ENCODE assay signal across 19 cellular contexts in genomic region chr10:31937371-31937770, GRCh38. TPM values are rescaled to one million over a fixed set of nuclear protein-coding genes. Genes with fewer than 3 reads are reported as not detected.
DNase-seq lines count a peak whose midpoint lies in the region; ATAC-seq and TF ChIP-seq lines count a peak whose summit lies in the region.
"Had no signal": no experiment of that assay in that cellular context is flagged by ENCODE, and none has a peak within 500 bp of the region (broad histone marks: within the 10 kb centered on the region; RNA-seq: fewer than 3 reads in every experiment).

No MANE protein-coding gene starts in this region.

- H4K91ac ChIP-seq in trophoblast cell (ENCODE audit: low read depth, low read length), result no peak overlapping the region

- no peak overlapping the region for H3K23ac ChIP-seq in trophoblast cell (ENCODE audit: low read length)

- no peak overlapping the region for H2AFZ ChIP-seq in trophoblast cell (ENCODE audit: insufficient read depth, low read length, poor library complexity)
- H2AFZ ChIP-seq: parathyroid adenoma had no signal

- no peak for TF ChIP-seq CTCF in Caco-2 (IDR thresholded peaks at IDR 0.05; ENCODE audit: insufficient read depth in 1 of 2, low read depth in 1 of 2, low read length in 1 of 2, severe bottlenecking in 1 of 2, unreplicated experiment in 1 of 2)
- TF ChIP-seq CTCF in VCaP (conservative IDR thresholded peaks at IDR 0.05), result no peak
- no peak for TF ChIP-seq CTCF in heart left ventricle (IDR thresholded peaks at IDR 0.05)
- TF ChIP-seq CTCF in CD4-positive, alpha-beta T cell (IDR thresholded peaks at IDR 0.05), result no peak

- no peaks in the 10 kb centered on the region for H3K9me3 ChIP-seq in Caco-2
- H3K9me3 ChIP-seq in heart left ventricle, result no peaks in the 10 kb centered on the region
- no peaks in the 10 kb centered on the region for H3K9me3 ChIP-seq in trophoblast cell (ENCODE audit: insufficient read depth, low read depth, low read length)
- H3K9me3 ChIP-seq in CD4-positive, alpha-beta T cell (ENCODE audit: control insufficient read depth, low read length), result no peaks in the 10 kb centered on the region

- H4K12ac ChIP-seq in trophoblast cell (ENCODE audit: low read depth, low read length), result no peak overlapping the region

- H3K27ac ChIP-seq in VCaP (peak overlapping the region; percentile 2; the same call in 1 of the 2 replicates), heart left ventricle (peak overlapping the region in 2 of 12 donors; percentile 6 to 21), trophoblast cell (ENCODE audit: low read depth, low read length) (no peak overlapping the region)
- H3K27ac ChIP-seq in CD4-positive, alpha-beta T cell (ENCODE audit: low read depth, low read length), result no peak overlapping the region
- H3K27ac ChIP-seq: parathyroid adenoma had no signal

- H3K36me3 Mint-ChIP-seq in Caco-2 (ENCODE audit: insufficient read depth, unreplicated experiment), result no peaks in the 10 kb centered on the region
- no peaks in the 10 kb centered on the region for H3K36me3 Mint-ChIP-seq in CD4-positive, alpha-beta T cell (ENCODE audit: low read depth)
- H3K36me3 Mint-ChIP-seq: CD4-positive, alpha-beta memory T cell; T-cell had no signal

- H3K9ac ChIP-seq in trophoblast cell (ENCODE audit: low read length), result no peak overlapping the region
- H3K9ac ChIP-seq: parathyroid adenoma had no signal

- H2BK120ac ChIP-seq in trophoblast cell (ENCODE audit: insufficient read depth, low read length, poor library complexity), result no peak overlapping the region

- H3K27me3 Mint-ChIP-seq in Caco-2 (ENCODE audit: insufficient read depth, unreplicated experiment), result no peaks in the 10 kb centered on the region
- H3K27me3 Mint-ChIP-seq in CD4-positive, alpha-beta T cell, result no peaks in the 10 kb centered on the region
- H3K27me3 Mint-ChIP-seq: CD4-positive, alpha-beta memory T cell; central memory CD8-positive, alpha-beta T cell; T-cell had no signal

- H3K79me2 ChIP-seq in trophoblast cell (ENCODE audit: control insufficient read depth, insufficient read depth, low read length, poor library complexity), result no peaks in the 10 kb centered on the region
- H3K79me2 ChIP-seq: parathyroid adenoma had no signal

- no peak overlapping the region for H3K4me3 Mint-ChIP-seq in Caco-2 (ENCODE audit: unreplicated experiment)
- no peak overlapping the region for H3K4me3 Mint-ChIP-seq in CD4-positive, alpha-beta T cell
- H3K4me3 Mint-ChIP-seq: activated CD4-positive, alpha-beta T cell treated with anti-CD3 and anti-CD28 coated beads, Interleukin-2, amount 10 ng/mL, durations not matched to agents 7 days and 5 days; CD4-positive, alpha-beta memory T cell; central memory CD8-positive, alpha-beta T cell; T-cell had no signal

- no peak overlapping the region for H3K18ac ChIP-seq in trophoblast cell (ENCODE audit: low read length)

- H3K36me3 ChIP-seq in Caco-2 (ENCODE audit: control insufficient read depth, insufficient read depth, low read length) (no peaks in the 10 kb centered on the region), heart left ventricle (no peaks in the 10 kb centered on the region), trophoblast cell (ENCODE audit: control insufficient read depth in 1 of 2, insufficient read depth in 2 of 2, low read length in 2 of 2) (no peaks in the 10 kb centered on the region)

- WGBS in heart left ventricle, 4 donors, result 78 to 84% (median 81%) methylated on average over 9 of the region's 9 CpGs
- WGBS in trophoblast cell (ENCODE audit: extremely low coverage, insufficient coverage, insufficient read length), result no CpG with 5 or more reads among the region's 9 CpGs

- no peaks in the 10 kb centered on the region for H3K9me3 Mint-ChIP-seq in Caco-2 (ENCODE audit: unreplicated experiment)
- no peaks in the 10 kb centered on the region for H3K9me3 Mint-ChIP-seq in CD4-positive, alpha-beta T cell
- H3K9me3 Mint-ChIP-seq: activated CD4-positive, alpha-beta T cell treated with anti-CD3 and anti-CD28 coated beads, Interleukin-2, amount 10 ng/mL, durations not matched to agents 7 days and 5 days; central memory CD8-positive, alpha-beta T cell; T-cell had no signal

- H3K4me1 Mint-ChIP-seq in Caco-2 (ENCODE audit: low read depth, unreplicated experiment), result peaks cover 33% of the 10 kb centered on the region
- H3K4me1 Mint-ChIP-seq in CD4-positive, alpha-beta T cell (ENCODE audit: low read depth), result peaks cover 11% of the 10 kb centered on the region
- H3K4me1 Mint-ChIP-seq: central memory CD8-positive, alpha-beta T cell had no signal

- TF ChIP-seq POLR2A in heart left ventricle (IDR thresholded peaks at IDR 0.05), result no peak

- no peaks in the 10 kb centered on the region for H3K79me1 ChIP-seq in trophoblast cell (ENCODE audit: low read length)

- no peak overlapping the region for H4K8ac ChIP-seq in trophoblast cell (ENCODE audit: low read depth, low read length)

- DNase-seq in Caco-2 (no peak), heart left ventricle (peak in 1 of 5 donors; percentile 36), trophoblast cell (no peak), COR-L47 (lab: John Stamatoyannopoulos, UW) (no peak), NCI-H510A treated with DMSO at 0.1 percent for 48 hours (lab: John Stamatoyannopoulos, UW) (no peak)
- DNase-seq in CD4-positive, alpha-beta T cell, result no peak
- no peak for DNase-seq in stimulated activated CD4-positive, alpha-beta T cell treated with anti-CD3 and anti-CD28 coated beads, Interleukin-1b, Interleukin-23, amount 100 ng/mL, for 48 hours
- DNase-seq: activated CD4-positive, alpha-beta T cell treated with anti-CD3 and anti-CD28 coated beads, Interleukin-2, amount 10 ng/mL, durations not matched to agents 7 days and 5 days; activated CD8-positive, alpha-beta memory T cell treated with anti-CD3 and anti-CD28 coated beads, Interleukin-2, amount 50 U/mL, for 4 hours; activated effector memory CD4-positive, alpha-beta T cell treated with anti-CD3 and anti-CD28 coated beads, Interleukin-2, amount 50 U/mL, for 16 hours; CD4-positive, alpha-beta memory T cell; erythroblast; NCI-H2029; NCI-H446 treated with DMSO at 0.1 percent for 48 hours; stimulated activated CD4-positive, alpha-beta T cell treated with anti-CD3 and anti-CD28 coated beads, Interleukin-4, amount 100 ng/mL, for 4 hours; T-cell had no signal

- intact Hi-C loops in Caco-2 (cut with micrococcal nuclease; ENCODE audit: unreplicated experiment) (loop anchor here (1.0 kb wide), 1 partner anchor 8 kb away; no protein-coding TSS in a partner anchor), heart left ventricle (cut with DNase I) (no loop called here)
- intact Hi-C loops in CD4-positive, alpha-beta T cell (cut with DNase I, micrococcal nuclease), result no loop called here

- H2AK5ac ChIP-seq in trophoblast cell (ENCODE audit: low read length), result no peak overlapping the region

- H3K4me2 ChIP-seq in trophoblast cell (ENCODE audit: low read length), result no peak overlapping the region

- peak overlapping the region; percentile 13 for H2BK12ac ChIP-seq in trophoblast cell (ENCODE audit: low read length)

- H3K4me1 ChIP-seq in Caco-2 (peaks cover 41% of the 10 kb centered on the region), heart left ventricle (peaks cover 0 to 6% (median 0%) of the 10 kb centered on the region in 12 donors), trophoblast cell (ENCODE audit: control insufficient read depth in 1 of 2, insufficient read depth in 2 of 2, low read length in 2 of 2) (no peaks in the 10 kb centered on the region)
- H3K4me1 ChIP-seq: parathyroid adenoma had no signal

- no peak overlapping the region for H3K4me3 ChIP-seq in Caco-2 (ENCODE audit: low read depth, low read length)
- H3K4me3 ChIP-seq in heart left ventricle, result peak overlapping the region in 1 of 12 donors; percentile 16
- no peak overlapping the region for H3K4me3 ChIP-seq in trophoblast cell (ENCODE audit: low read depth, low read length)

- peak in 3 of 4 donors; percentile 47 to 52 (median 48) for ATAC-seq in heart left ventricle
- no peak for ATAC-seq in CD4-positive, alpha-beta T cell (ENCODE audit: poor library complexity)
- ATAC-seq: T-cell had no signal

- POLR2A ChIA-PET in Caco-2 (lab: Charles Lee), result no interaction called here
- POLR2A ChIA-PET in CD4-positive, alpha-beta T cell (lab: Charles Lee), result no interaction called here

- peak overlapping the region; percentile 66 for H3K27ac Mint-ChIP-seq in Caco-2 (ENCODE audit: unreplicated experiment)
- H3K27ac Mint-ChIP-seq in CD4-positive, alpha-beta T cell, result no peak overlapping the region
- H3K27ac Mint-ChIP-seq: activated CD4-positive, alpha-beta T cell treated with anti-CD3 and anti-CD28 coated beads, Interleukin-2, amount 10 ng/mL, durations not matched to agents 7 days and 5 days; CD4-positive, alpha-beta memory T cell; T-cell had no signal

- no peak overlapping the region for H3K14ac ChIP-seq in trophoblast cell (ENCODE audit: low read length)

- no peak overlapping the region for H3K4ac ChIP-seq in trophoblast cell (ENCODE audit: low read depth, low read length)

- BruUV-seq in Caco-2 (replicated peaks; lab: Mats Ljungman, UMichigan), result no TSS peak

- no peak overlapping the region for H2BK5ac ChIP-seq in trophoblast cell (ENCODE audit: low read depth, low read length, poor library complexity)

- CTCF ChIA-PET in Caco-2 (lab: Charles Lee), result no interaction called here
- CTCF ChIA-PET in CD4-positive, alpha-beta T cell (lab: Charles Lee), result no interaction called here

- H3K27me3 ChIP-seq in Caco-2 (replicated peaks; ENCODE audit: control insufficient read depth, insufficient read depth, low read length), result no peaks in the 10 kb centered on the region
- H3K27me3 ChIP-seq in heart left ventricle, result no peaks in the 10 kb centered on the region
- no peaks in the 10 kb centered on the region for H3K27me3 ChIP-seq in trophoblast cell (ENCODE audit: insufficient read depth, low read length)
- no peaks in the 10 kb centered on the region for H3K27me3 ChIP-seq in CD4-positive, alpha-beta T cell (ENCODE audit: control insufficient read depth, insufficient read depth, low read length)

RNA-seq across cellular contexts. Expression of gene ARHGAP12, which starts 8.7 kb away (rescaled TPM):
- total RNA-seq in Caco-2 (2022) (62.3 and 63.1 TPM in 2 replicates), heart left ventricle (10 to 100 TPM; 17.6 to 27.6 (median 21.2) TPM)
- polyA plus RNA-seq in heart left ventricle, result 10 to 100 TPM; 11.5 to 18.7 TPM
- 15.5 and 16.4 TPM in 2 replicates for polyA plus RNA-seq in trophoblast cell (2013)
- total RNA-seq in CD4-positive, alpha-beta T cell, result 10 to 100 TPM; 40.3 to 41.1 TPM
